ENCODE assay signal across 15 cellular contexts in genomic region chr10:24670964-24671670, GRCh38. TPM values are rescaled to one million over a fixed set of nuclear protein-coding genes. Genes with fewer than 3 reads are reported as not detected.
DNase-seq lines count a peak whose midpoint lies in the region; ATAC-seq and TF ChIP-seq lines count a peak whose summit lies in the region.
"Had no signal": no experiment of that assay in that cellular context is flagged by ENCODE, and none has a peak within 500 bp of the region (broad histone marks: within the 10 kb centered on the region; RNA-seq: fewer than 3 reads in every experiment).

No MANE protein-coding gene starts in this region.

- peaks cover 35% of the 10 kb centered on the region for H3K4me1 Mint-ChIP-seq in HFFc6 (ENCODE audit: low read depth)
- peaks cover 8% of the 10 kb centered on the region for H3K4me1 Mint-ChIP-seq in activated T-cell treated with anti-CD3 and anti-CD28 coated beads, Interleukin-2, amount 50 U/mL, for 24 hours (ENCODE audit: low read depth)

- peak overlapping the region; percentile 39; the same call in 1 of the 2 replicates for H3K27ac Mint-ChIP-seq in HFFc6
- H3K27ac Mint-ChIP-seq in activated T-cell treated with anti-CD3 and anti-CD28 coated beads, Interleukin-2, amount 50 U/mL, for 24 hours: no peak overlapping the region

- peaks cover 15% of the 10 kb centered on the region for H3K36me3 Mint-ChIP-seq in HFFc6 (ENCODE audit: low read depth)
- H3K36me3 Mint-ChIP-seq in activated T-cell treated with anti-CD3 and anti-CD28 coated beads, Interleukin-2, amount 50 U/mL, for 24 hours (ENCODE audit: low read depth): no peaks in the 10 kb centered on the region

- in situ Hi-C loops in G401 (cut with HindIII; ENCODE audit: low sequenced_read_pairs): no loop called here

- H3K4me1 ChIP-seq in mucosa of descending colon (ENCODE audit: low read depth): no peaks in the 10 kb centered on the region

- DNase-seq in G401 (ENCODE audit: low spot score) (peak; percentile 92), HFFc6 (no peak), cerebellum (ENCODE audit: low spot score) (peak; percentile 79), mucosa of descending colon (no peak), NCI-H446 (lab: John Stamatoyannopoulos, UW) (no peak)
- DNase-seq in activated naive CD4-positive, alpha-beta T cell (lab: John Stamatoyannopoulos, UW): no peak
- no peak for DNase-seq in activated T-cell treated with anti-CD3 and anti-CD28 coated beads, Interleukin-2, amount 50 U/mL, for 24 hours
- DNase-seq: CD8-positive, alpha-beta memory T cell; DMS 273 treated with DMSO at 0.1 percent for 48 hours; KG1; NCI-H1092; NCI-H187; NCI-H446 treated with DMSO at 0.1 percent for 48 hours; SHP77 had no signal

- no peak for TF ChIP-seq CTCF in HFFc6 (IDR thresholded peaks at IDR 0.05)
- no peak for TF ChIP-seq CTCF in mucosa of descending colon (IDR thresholded peaks at IDR 0.05)

- ATAC-seq in mucosa of descending colon: peak; percentile 32
- ATAC-seq: HCT116 had no signal

- H3K9me3 ChIP-seq in mucosa of descending colon: no peaks in the 10 kb centered on the region

- H3K27me3 Mint-ChIP-seq in HFFc6 (ENCODE audit: insufficient read depth): no peaks in the 10 kb centered on the region
- no peaks in the 10 kb centered on the region for H3K27me3 Mint-ChIP-seq in activated T-cell treated with anti-CD3 and anti-CD28 coated beads, Interleukin-2, amount 50 U/mL, for 24 hours
- H3K27me3 Mint-ChIP-seq: CD8-positive, alpha-beta memory T cell had no signal

- no peak overlapping the region for H3K4me3 Mint-ChIP-seq in HFFc6
- H3K4me3 Mint-ChIP-seq in activated T-cell treated with anti-CD3 and anti-CD28 coated beads, Interleukin-2, amount 50 U/mL, for 24 hours: no peak overlapping the region
- H3K4me3 Mint-ChIP-seq: CD8-positive, alpha-beta memory T cell had no signal

- H3K9me3 Mint-ChIP-seq in HFFc6: no peaks in the 10 kb centered on the region
- no peaks in the 10 kb centered on the region for H3K9me3 Mint-ChIP-seq in activated T-cell treated with anti-CD3 and anti-CD28 coated beads, Interleukin-2, amount 50 U/mL, for 24 hours
- H3K9me3 Mint-ChIP-seq: CD8-positive, alpha-beta memory T cell had no signal

- intact Hi-C loops in mucosa of descending colon (cut with DNase I, micrococcal nuclease): no loop called here

- H3K36me3 ChIP-seq in mucosa of descending colon (ENCODE audit: low read depth): no peaks in the 10 kb centered on the region

- H3K4me3 ChIP-seq in mucosa of descending colon: no peak overlapping the region

RNA-seq across cellular contexts. Expression of gene ARHGAP21, which starts 52.6 kb away (rescaled TPM):
- total RNA-seq in G401 (2014; rRNA removed; shearing (Covaris generic)): 13.4 and 21.5 TPM in 2 replicates
- total RNA-seq in HFFc6 (2021; fragmentation: NEBNext Ultra II Directional; extraction: Animal tissue kit (Norgen Biotek cat#: 25700)): 10 to 100 TPM; 71.4 to 94.1 (median 82.1) TPM
- total RNA-seq in cerebellum (246 TPM), mucosa of descending colon (100 to 1,000 TPM in 2 of 3 donors, 10 to 100 TPM in 1; 91.3 to 127 (median 109) TPM)

Comparison
In these comparisons a context has a peak if more than half of its experiments do, and no peak if none do; other contexts are left out.
1. DNase-seq: peak in G401 (single experiment) and cerebellum (single experiment); none in HFFc6 (single experiment), mucosa of descending colon (0 of 3), NCI-H446 (0 of 2), activated naive CD4-positive, alpha-beta T cell (0 of 4) and activated T-cell treated with anti-CD3 and anti-CD28 coated beads, Interleukin-2, amount 50 U/mL, for 24 hours (single experiment).